8 cellular contexts compared by ENCODE assay signal in the genomic region with DNA sequence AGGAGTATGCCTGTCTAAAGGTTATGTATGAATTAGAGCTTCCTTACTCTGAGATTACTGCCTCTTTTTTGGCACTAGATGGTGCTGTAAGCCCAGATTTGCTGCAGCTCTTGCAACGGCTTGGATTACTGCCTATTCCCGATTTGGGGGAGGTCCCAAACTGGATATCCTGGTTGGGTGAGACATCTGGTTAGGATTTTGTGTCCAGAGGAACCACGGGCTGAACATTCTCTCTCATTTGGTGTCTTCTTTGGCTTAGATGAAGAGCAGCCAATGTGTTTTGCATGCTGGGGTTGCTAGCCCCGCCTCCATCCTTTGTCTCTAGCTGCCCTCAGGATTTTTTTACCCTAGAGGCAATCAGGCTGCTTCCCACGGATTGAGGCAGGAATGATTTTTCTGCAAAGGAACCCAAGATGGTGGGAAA. TPM values are rescaled to one million over a fixed set of nuclear protein-coding genes. Genes with fewer than 3 reads are reported as not detected.
A peak's percentile ranks its signal among the peaks of the same experiment; 100 is the strongest.
DNase-seq lines count a peak whose midpoint lies in the region; ATAC-seq and TF ChIP-seq lines count a peak whose summit lies in the region.

No MANE protein-coding gene starts in this region.

- peak overlapping the region; percentile 56 for H3K4me3 Mint-ChIP-seq in MCF 10A (ENCODE audit: unreplicated experiment)

- peaks cover under 1% of the 10 kb centered on the region for H3K9me3 Mint-ChIP-seq in MCF 10A (ENCODE audit: unreplicated experiment)

- POLR2A ChIA-PET in BJ (lab: Charles Lee) (no interaction called here), SK-N-SH (lab: Yijun Ruan, JAX) (no interaction called here), MCF 10A (lab: Yijun Ruan, JAX) (interaction anchor here (0.6 to 1.9 kb wide), 6 partner anchors 10 to 195 kb away, joined by 3 to 6 read pairs (median 4); no protein-coding TSS in a partner anchor)

- 8% methylated on average over 5 of the region's 5 CpGs for WGBS in SK-N-SH (ENCODE audit: low lambda C conversion rate)

- no peak overlapping the region for H3K27ac Mint-ChIP-seq in MCF 10A (ENCODE audit: low read depth, unreplicated experiment)

- no peaks in the 10 kb centered on the region for H3K36me3 ChIP-seq in BJ (ENCODE audit: control insufficient read depth, insufficient read depth, low read length)
- H3K36me3 ChIP-seq in SK-N-SH (replicated peaks in 1 of 2; ENCODE audit: control insufficient read depth in 1 of 2, insufficient read depth in 2 of 2, low read length in 1 of 2), result no peaks in the 10 kb centered on the region
- no peaks in the 10 kb centered on the region for H3K36me3 ChIP-seq in iPS-20b (ENCODE audit: insufficient read depth, low read depth, low read length)
- no peaks in the 10 kb centered on the region for H3K36me3 ChIP-seq in skeletal muscle tissue (ENCODE audit: control insufficient read depth in 3 of 3, insufficient read depth in 3 of 3, low read length in 3 of 3)

- CTCF ChIA-PET in BJ (lab: Yijun Ruan, JAX) (interaction anchor here (0.6 to 2.0 kb wide), 13 partner anchors 10 to 231 kb away, joined by 3 to 12 read pairs (median 5); no protein-coding TSS in a partner anchor), SK-N-SH (lab: Yijun Ruan, JAX) (interaction anchor here (0.6 to 2.8 kb wide), 35 partner anchors 8 to 660 kb away, joined by 3 to 28 read pairs (median 4); partner anchors contain the start of genes FUNDC2 and VBP1), MCF 10A (lab: Yijun Ruan, JAX) (interaction anchor here (0.6 to 2.5 kb wide), 35 partner anchors 9 to 1375 kb away, joined by 3 to 46 read pairs (median 4); partner anchors contain the start of gene FUNDC2)

- H3K36me3 Mint-ChIP-seq in MCF 10A (ENCODE audit: insufficient read depth, unreplicated experiment), result no peaks in the 10 kb centered on the region

- no peaks in the 10 kb centered on the region for H3K79me2 ChIP-seq in SK-N-SH (ENCODE audit: insufficient read depth)

- peak overlapping the region; percentile 2 to 9; a peak in 2 of 4 replicates for H3K27ac ChIP-seq in SK-N-SH (ENCODE audit: low read depth in 2 of 2, low read length in 1 of 2)
- no peak overlapping the region for H3K27ac ChIP-seq in iPS-20b (ENCODE audit: low read length)
- no peak overlapping the region for H3K27ac ChIP-seq in skeletal muscle tissue (ENCODE audit: low read depth, low read length)

- peak; percentile 90 for TF ChIP-seq RAD21 in SK-N-SH (IDR thresholded peaks at IDR 0.05; ENCODE audit: low read length)

- DNase-seq in BJ (ENCODE audit: low read depth) (peak; percentile 31), NB4 (ENCODE audit: low read depth) (peak; percentile 59), SK-N-SH (peak; percentile 65), MCF 10A (ENCODE audit: unreplicated experiment) (peak; percentile 79), activated gamma-delta T cell (lab: John Stamatoyannopoulos, UW) (no peak)

- peak overlapping the region; percentile 61; the same call in 1 of the 2 replicates for H2AFZ ChIP-seq in SK-N-SH (ENCODE audit: low read depth)

- H3F3A ChIP-seq in SK-N-SH (replicated peaks; ENCODE audit: insufficient read depth), result no peaks in the 10 kb centered on the region

- peak; percentile 69 for ATAC-seq in GM18870 (IDR thresholded peaks at IDR 0.05; ENCODE audit: unreplicated experiment)

- peak; percentile 65 for TF ChIP-seq CTCF in BJ (IDR thresholded peaks at IDR 0.05; ENCODE audit: insufficient read depth, low read depth, low read length)
- peak; percentile 44 for TF ChIP-seq CTCF in NB4 (IDR thresholded peaks at IDR 0.05; ENCODE audit: low read depth, low read length)
- TF ChIP-seq CTCF in SK-N-SH (IDR thresholded peaks at IDR 0.05), result peak; percentile 83
- peak; percentile 76 for TF ChIP-seq CTCF in MCF 10A (IDR thresholded peaks at IDR 0.05; ENCODE audit: unreplicated experiment)

- no peak for TF ChIP-seq EP300 in SK-N-SH (IDR thresholded peaks at IDR 0.05; ENCODE audit: borderline replicate concordance in 1 of 2, low read depth in 1 of 2, low read length in 1 of 2)

- peaks cover 44% of the 10 kb centered on the region for H3K27me3 Mint-ChIP-seq in MCF 10A (ENCODE audit: insufficient read depth, unreplicated experiment)

- H3K27me3 ChIP-seq in BJ (ENCODE audit: control insufficient read depth, insufficient read depth, low read length), result no peaks in the 10 kb centered on the region
- H3K27me3 ChIP-seq in SK-N-SH (ENCODE audit: insufficient read depth), result no peaks in the 10 kb centered on the region
- no peaks in the 10 kb centered on the region for H3K27me3 ChIP-seq in iPS-20b (ENCODE audit: insufficient read depth, low read length)
- no peaks in the 10 kb centered on the region for H3K27me3 ChIP-seq in skeletal muscle tissue (ENCODE audit: control insufficient read depth in 3 of 3, insufficient read depth in 3 of 3, low read length in 3 of 3)

- no peaks in the 10 kb centered on the region for H3K9me3 ChIP-seq in SK-N-SH
- no peaks in the 10 kb centered on the region for H3K9me3 ChIP-seq in iPS-20b (ENCODE audit: insufficient read depth, low read depth, low read length)
- H3K9me3 ChIP-seq in skeletal muscle tissue (ENCODE audit: control insufficient read depth in 3 of 3, low read length in 3 of 3), result no peaks in the 10 kb centered on the region

- H3K9me2 ChIP-seq in SK-N-SH, result no peaks in the 10 kb centered on the region

- no peaks in the 10 kb centered on the region for H4K20me1 ChIP-seq in SK-N-SH (ENCODE audit: insufficient read depth)

- H3K9ac ChIP-seq in SK-N-SH (no peak overlapping the region), iPS-20b (ENCODE audit: low read depth, low read length) (peak overlapping the region; percentile 56; the same call in 1 of the 2 replicates), skeletal muscle tissue (ENCODE audit: low read depth in 1 of 3, low read length in 3 of 3) (no peak overlapping the region)

- no peak for TF ChIP-seq POLR2A in NB4 (IDR thresholded peaks at IDR 0.05; ENCODE audit: extremely low read depth, insufficient read length)

- peak overlapping the region; percentile 64 for H3K4me2 ChIP-seq in SK-N-SH

- H3K4me1 Mint-ChIP-seq in MCF 10A (ENCODE audit: insufficient read depth, unreplicated experiment), result no peaks in the 10 kb centered on the region

- H3K4me3 ChIP-seq in BJ (ENCODE audit: low read depth, low read length) (no peak overlapping the region), NB4 (ENCODE audit: low read depth, low read length) (no peak overlapping the region), SK-N-SH (ENCODE audit: low read depth in 2 of 2, low read length in 1 of 2) (peak overlapping the region; percentile 6 to 22; a peak in 2 of 4 replicates), iPS-20b (ENCODE audit: low read length) (peak overlapping the region; percentile 55), skeletal muscle tissue (ENCODE audit: low read length in 3 of 3) (peak overlapping the region; percentile 24 to 37 (median 30))

- no peaks in the 10 kb centered on the region; a peak in 1 of 4 replicates for H3K4me1 ChIP-seq in SK-N-SH (ENCODE audit: control insufficient read depth in 1 of 2, insufficient read depth in 2 of 2, low read depth in 1 of 2, low read length in 1 of 2)
- no peaks in the 10 kb centered on the region for H3K4me1 ChIP-seq in iPS-20b (ENCODE audit: insufficient read depth, low read length)
- H3K4me1 ChIP-seq in skeletal muscle tissue (ENCODE audit: control insufficient read depth in 3 of 3, insufficient read depth in 3 of 3, low read length in 3 of 3), result no peaks in the 10 kb centered on the region

- intact Hi-C loops in MCF 10A (cut with micrococcal nuclease), result loop anchor here (1.0 to 5.0 kb wide), 5 partner anchors 63 to 904 kb away; no protein-coding TSS in a partner anchor

- BruUV-seq in MCF 10A (replicated peaks; lab: Mats Ljungman, UMichigan), result no TSS peak

TF ChIP-seq in SK-N-SH, 30 proteins besides CTCF, POLR2A, EP300 and RAD21:
- TF ChIP-seq, protein P1, sequence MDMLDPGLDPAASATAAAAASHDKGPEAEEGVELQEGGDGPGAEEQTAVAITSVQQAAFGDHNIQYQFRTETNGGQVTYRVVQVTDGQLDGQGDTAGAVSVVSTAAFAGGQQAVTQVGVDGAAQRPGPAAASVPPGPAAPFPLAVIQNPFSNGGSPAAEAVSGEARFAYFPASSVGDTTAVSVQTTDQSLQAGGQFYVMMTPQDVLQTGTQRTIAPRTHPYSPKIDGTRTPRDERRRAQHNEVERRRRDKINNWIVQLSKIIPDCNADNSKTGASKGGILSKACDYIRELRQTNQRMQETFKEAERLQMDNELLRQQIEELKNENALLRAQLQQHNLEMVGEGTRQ (IDR thresholded peaks at IDR 0.05; ENCODE audit: borderline replicate concordance, low read depth, low read length), result no peak
- no peak for TF ChIP-seq GABPA (IDR thresholded peaks at IDR 0.05; ENCODE audit: low read depth)
- no peak for TF ChIP-seq FOXM1 (IDR thresholded peaks at IDR 0.05; ENCODE audit: low read depth)
- no peak for TF ChIP-seq MAX (IDR thresholded peaks at IDR 0.05; ENCODE audit: low read depth)
- TF ChIP-seq RXRA (IDR thresholded peaks at IDR 0.05; ENCODE audit: borderline replicate concordance, low read depth), result no peak
- TF ChIP-seq, protein P2, sequence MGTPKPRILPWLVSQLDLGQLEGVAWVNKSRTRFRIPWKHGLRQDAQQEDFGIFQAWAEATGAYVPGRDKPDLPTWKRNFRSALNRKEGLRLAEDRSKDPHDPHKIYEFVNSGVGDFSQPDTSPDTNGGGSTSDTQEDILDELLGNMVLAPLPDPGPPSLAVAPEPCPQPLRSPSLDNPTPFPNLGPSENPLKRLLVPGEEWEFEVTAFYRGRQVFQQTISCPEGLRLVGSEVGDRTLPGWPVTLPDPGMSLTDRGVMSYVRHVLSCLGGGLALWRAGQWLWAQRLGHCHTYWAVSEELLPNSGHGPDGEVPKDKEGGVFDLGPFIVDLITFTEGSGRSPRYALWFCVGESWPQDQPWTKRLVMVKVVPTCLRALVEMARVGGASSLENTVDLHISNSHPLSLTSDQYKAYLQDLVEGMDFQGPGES (IDR thresholded peaks at IDR 0.05; ENCODE audit: low read depth, low read length), result no peak
- TF ChIP-seq SMC3 (IDR thresholded peaks at IDR 0.05; ENCODE audit: low read depth, low read length), result peak; percentile 66

RNA-seq across cellular contexts. Expression of gene F8A1, which starts 31.9 kb away (rescaled TPM):
- polyA plus RNA-seq in BJ (2011; rRNA removed), result 6.5 and 7.1 TPM in 2 replicates
- polyA minus RNA-seq in BJ (2011; rRNA and poly(A)+ RNA removed), result 5.2 and 8.3 TPM in 2 replicates
- 3.9 and 4.5 TPM in 2 replicates for polyA plus RNA-seq in SK-N-SH (2012; rRNA removed)
- polyA plus RNA-seq in SK-N-SH (2012; cell fraction: cytosol; rRNA removed), result 4.5 and 4.8 TPM in 2 replicates
- polyA plus RNA-seq in SK-N-SH (2012; cell fraction: nucleus; rRNA removed), result 2.0 and 2.2 TPM in 2 replicates
- total RNA-seq in MCF 10A (2022), result 10.4 and 12.4 TPM in 2 replicates
- 2.6 TPM for total RNA-seq in skeletal muscle tissue

Comparison
In these comparisons a context has a peak if more than half of its experiments do, and no peak if none do; other contexts are left out.
1. H3K4me3 ChIP-seq: peak in SK-N-SH (2 of 2), iPS-20b (single experiment) and skeletal muscle tissue (3 of 3); none in BJ (single experiment) and NB4 (single experiment).
2. H3K27ac ChIP-seq: peak in SK-N-SH (2 of 2); none in iPS-20b (single experiment) and skeletal muscle tissue (single experiment).
3. Peak in every context shown above with its lines, with median percentiles within 50 percentile points of each other: CTCF ChIP-seq.